Comparison of ENCODE assay signal across 1 cellular context in the genomic region with DNA sequence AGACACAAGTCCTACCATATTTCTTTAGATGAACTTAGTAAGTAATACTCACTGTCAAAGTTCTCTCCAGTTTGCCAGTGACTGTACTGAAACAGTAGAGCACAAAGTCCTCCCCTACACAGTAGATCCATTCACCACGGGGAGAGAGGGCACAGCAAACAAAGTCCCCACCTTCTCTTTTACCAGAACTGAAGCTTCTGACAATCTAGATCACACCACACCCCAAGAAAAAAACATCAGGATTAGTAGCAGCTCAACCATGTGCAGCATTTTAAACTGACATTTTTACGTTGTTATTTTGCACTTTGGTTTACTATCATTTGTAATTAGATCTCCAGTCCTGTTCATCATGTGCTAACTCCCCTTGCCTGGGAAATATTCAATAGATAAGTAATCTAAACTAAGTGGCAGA.
TF ChIP-seq lines count a peak whose summit lies in the region.

No MANE protein-coding gene starts in this region.

TF ChIP-seq in HepG2, 621 proteins besides CTCF, POLR2A, EP300 and RAD21 (continued from another document and continues in another):
- TF ChIP-seq, protein P1, sequence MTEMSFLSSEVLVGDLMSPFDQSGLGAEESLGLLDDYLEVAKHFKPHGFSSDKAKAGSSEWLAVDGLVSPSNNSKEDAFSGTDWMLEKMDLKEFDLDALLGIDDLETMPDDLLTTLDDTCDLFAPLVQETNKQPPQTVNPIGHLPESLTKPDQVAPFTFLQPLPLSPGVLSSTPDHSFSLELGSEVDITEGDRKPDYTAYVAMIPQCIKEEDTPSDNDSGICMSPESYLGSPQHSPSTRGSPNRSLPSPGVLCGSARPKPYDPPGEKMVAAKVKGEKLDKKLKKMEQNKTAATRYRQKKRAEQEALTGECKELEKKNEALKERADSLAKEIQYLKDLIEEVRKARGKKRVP (CRISPR knock-in tag; IDR thresholded peaks at IDR 0.05), result no peak
- TF ChIP-seq ZNF766 (CRISPR knock-in tag; IDR thresholded peaks at IDR 0.05; ENCODE audit: borderline replicate concordance), result no peak
- no peak for TF ChIP-seq EHMT2 (IDR thresholded peaks at IDR 0.05; ENCODE audit: borderline replicate concordance, low read depth, low read length)
- 0 out of 2 replicates have a peak, but pooled peaks have one; percentile 35 for TF ChIP-seq MBD4 (IDR thresholded peaks at IDR 0.05; ENCODE audit: borderline replicate concordance, low read length)
- TF ChIP-seq, protein P2, sequence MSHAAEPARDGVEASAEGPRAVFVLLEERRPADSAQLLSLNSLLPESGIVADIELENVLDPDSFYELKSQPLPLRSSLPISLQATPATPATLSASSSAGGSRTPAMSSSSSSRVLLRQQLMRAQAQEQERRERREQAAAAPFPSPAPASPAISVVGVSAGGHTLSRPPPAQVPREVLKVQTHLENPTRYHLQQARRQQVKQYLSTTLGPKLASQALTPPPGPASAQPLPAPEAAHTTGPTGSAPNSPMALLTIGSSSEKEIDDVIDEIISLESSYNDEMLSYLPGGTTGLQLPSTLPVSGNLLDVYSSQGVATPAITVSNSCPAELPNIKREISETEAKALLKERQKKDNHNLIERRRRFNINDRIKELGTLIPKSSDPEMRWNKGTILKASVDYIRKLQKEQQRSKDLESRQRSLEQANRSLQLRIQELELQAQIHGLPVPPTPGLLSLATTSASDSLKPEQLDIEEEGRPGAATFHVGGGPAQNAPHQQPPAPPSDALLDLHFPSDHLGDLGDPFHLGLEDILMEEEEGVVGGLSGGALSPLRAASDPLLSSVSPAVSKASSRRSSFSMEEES (CRISPR knock-in tag; IDR thresholded peaks at IDR 0.05), result peak; percentile 42; the same call in 1 of the 2 replicates
- TF ChIP-seq ZNF17 (CRISPR knock-in tag; IDR thresholded peaks at IDR 0.05), result no peak
- no peak for TF ChIP-seq SMARCE1 (IDR thresholded peaks at IDR 0.05; ENCODE audit: borderline replicate concordance)
- 0 out of 2 replicates have a peak, but pooled peaks have one; percentile 21 for TF ChIP-seq SNAPC2 (CRISPR knock-in tag; IDR thresholded peaks at IDR 0.05)
- TF ChIP-seq CBX5 (CRISPR knock-in tag; IDR thresholded peaks at IDR 0.05; ENCODE audit: borderline replicate concordance), result no peak
- no peak for TF ChIP-seq SUZ12 (IDR thresholded peaks at IDR 0.05; ENCODE audit: low read depth, low read length)
- TF ChIP-seq ATF7-NPFF (CRISPR knock-in tag; IDR thresholded peaks at IDR 0.05; ENCODE audit: low read depth), result no peak
- TF ChIP-seq THAP11 (CRISPR knock-in tag; IDR thresholded peaks at IDR 0.05), result peak; percentile 13; the same call in 1 of the 2 replicates
- no peak for TF ChIP-seq ZEB1 (IDR thresholded peaks at IDR 0.05; ENCODE audit: insufficient replicate concordance, low read depth)
- TF ChIP-seq, protein P3, sequence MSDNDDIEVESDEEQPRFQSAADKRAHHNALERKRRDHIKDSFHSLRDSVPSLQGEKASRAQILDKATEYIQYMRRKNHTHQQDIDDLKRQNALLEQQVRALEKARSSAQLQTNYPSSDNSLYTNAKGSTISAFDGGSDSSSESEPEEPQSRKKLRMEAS (IDR thresholded peaks at IDR 0.05), result peak; percentile 53; the same call in 1 of the 2 replicates
- TF ChIP-seq JUN (CRISPR knock-in tag; IDR thresholded peaks at IDR 0.05), result no peak
- TF ChIP-seq MAFK (conservative IDR thresholded peaks at IDR 0.05 in 1 of 2, IDR thresholded peaks at IDR 0.05 in 1 of 2; ENCODE audit: low read length in 2 of 2), result no peak
- TF ChIP-seq SSRP1 (CRISPR knock-in tag; IDR thresholded peaks at IDR 0.05), result no peak
- no peak for TF ChIP-seq ZMYM3 (CRISPR knock-in tag; IDR thresholded peaks at IDR 0.05)
- TF ChIP-seq, protein P4, sequence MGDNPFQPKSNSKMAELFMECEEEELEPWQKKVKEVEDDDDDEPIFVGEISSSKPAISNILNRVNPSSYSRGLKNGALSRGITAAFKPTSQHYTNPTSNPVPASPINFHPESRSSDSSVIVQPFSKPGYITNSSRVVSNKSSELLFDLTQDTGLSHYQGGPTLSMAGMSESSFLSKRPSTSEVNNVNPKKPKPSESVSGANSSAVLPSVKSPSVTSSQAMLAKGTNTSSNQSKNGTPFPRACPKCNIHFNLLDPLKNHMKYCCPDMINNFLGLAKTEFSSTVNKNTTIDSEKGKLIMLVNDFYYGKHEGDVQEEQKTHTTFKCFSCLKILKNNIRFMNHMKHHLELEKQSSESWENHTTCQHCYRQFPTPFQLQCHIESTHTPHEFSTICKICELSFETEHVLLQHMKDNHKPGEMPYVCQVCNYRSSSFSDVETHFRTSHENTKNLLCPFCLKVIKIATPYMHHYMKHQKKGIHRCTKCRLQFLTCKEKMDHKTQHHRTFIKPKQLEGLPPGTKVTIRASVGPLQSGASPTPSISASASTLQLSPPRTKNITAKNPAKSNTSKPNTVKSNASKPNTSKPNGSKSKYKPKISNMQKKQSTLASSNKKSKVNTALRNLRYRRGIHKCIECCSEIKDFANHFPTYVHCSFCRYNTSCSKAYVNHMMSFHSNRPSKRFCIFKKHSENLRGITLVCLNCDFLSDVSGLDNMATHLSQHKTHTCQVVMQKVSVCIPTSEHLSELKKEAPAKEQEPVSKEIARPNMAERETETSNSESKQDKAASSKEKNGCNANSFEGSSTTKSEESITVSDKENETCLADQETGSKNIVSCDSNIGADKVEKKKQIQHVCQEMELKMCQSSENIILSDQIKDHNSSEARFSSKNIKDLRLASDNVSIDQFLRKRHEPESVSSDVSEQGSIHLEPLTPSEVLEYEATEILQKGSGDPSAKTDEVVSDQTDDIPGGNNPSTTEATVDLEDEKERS (CRISPR knock-in tag; IDR thresholded peaks at IDR 0.05), result no peak
- TF ChIP-seq RFX3 (CRISPR knock-in tag; IDR thresholded peaks at IDR 0.05), result no peak
- TF ChIP-seq, protein P5, sequence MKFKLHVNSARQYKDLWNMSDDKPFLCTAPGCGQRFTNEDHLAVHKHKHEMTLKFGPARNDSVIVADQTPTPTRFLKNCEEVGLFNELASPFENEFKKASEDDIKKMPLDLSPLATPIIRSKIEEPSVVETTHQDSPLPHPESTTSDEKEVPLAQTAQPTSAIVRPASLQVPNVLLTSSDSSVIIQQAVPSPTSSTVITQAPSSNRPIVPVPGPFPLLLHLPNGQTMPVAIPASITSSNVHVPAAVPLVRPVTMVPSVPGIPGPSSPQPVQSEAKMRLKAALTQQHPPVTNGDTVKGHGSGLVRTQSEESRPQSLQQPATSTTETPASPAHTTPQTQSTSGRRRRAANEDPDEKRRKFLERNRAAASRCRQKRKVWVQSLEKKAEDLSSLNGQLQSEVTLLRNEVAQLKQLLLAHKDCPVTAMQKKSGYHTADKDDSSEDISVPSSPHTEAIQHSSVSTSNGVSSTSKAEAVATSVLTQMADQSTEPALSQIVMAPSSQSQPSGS (CRISPR knock-in tag; IDR thresholded peaks at IDR 0.05), result no peak
- no peak for TF ChIP-seq ZNF234 (CRISPR knock-in tag; conservative IDR thresholded peaks at IDR 0.05)
- TF ChIP-seq RORA (CRISPR knock-in tag; IDR thresholded peaks at IDR 0.05), result no peak
- TF ChIP-seq ISL2 (CRISPR knock-in tag; IDR thresholded peaks at IDR 0.05), result no peak
- no peak for TF ChIP-seq FOXK2 (IDR thresholded peaks at IDR 0.05)
- peak; percentile 65 for TF ChIP-seq HDAC2 (CRISPR knock-in tag; IDR thresholded peaks at IDR 0.05)
- no peak for TF ChIP-seq ZNF616 (CRISPR knock-in tag; IDR thresholded peaks at IDR 0.05; ENCODE audit: low read depth)
- TF ChIP-seq, protein P6, sequence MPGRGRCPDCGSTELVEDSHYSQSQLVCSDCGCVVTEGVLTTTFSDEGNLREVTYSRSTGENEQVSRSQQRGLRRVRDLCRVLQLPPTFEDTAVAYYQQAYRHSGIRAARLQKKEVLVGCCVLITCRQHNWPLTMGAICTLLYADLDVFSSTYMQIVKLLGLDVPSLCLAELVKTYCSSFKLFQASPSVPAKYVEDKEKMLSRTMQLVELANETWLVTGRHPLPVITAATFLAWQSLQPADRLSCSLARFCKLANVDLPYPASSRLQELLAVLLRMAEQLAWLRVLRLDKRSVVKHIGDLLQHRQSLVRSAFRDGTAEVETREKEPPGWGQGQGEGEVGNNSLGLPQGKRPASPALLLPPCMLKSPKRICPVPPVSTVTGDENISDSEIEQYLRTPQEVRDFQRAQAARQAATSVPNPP (CRISPR knock-in tag; IDR thresholded peaks at IDR 0.05), result no peak
- TF ChIP-seq, protein P7, sequence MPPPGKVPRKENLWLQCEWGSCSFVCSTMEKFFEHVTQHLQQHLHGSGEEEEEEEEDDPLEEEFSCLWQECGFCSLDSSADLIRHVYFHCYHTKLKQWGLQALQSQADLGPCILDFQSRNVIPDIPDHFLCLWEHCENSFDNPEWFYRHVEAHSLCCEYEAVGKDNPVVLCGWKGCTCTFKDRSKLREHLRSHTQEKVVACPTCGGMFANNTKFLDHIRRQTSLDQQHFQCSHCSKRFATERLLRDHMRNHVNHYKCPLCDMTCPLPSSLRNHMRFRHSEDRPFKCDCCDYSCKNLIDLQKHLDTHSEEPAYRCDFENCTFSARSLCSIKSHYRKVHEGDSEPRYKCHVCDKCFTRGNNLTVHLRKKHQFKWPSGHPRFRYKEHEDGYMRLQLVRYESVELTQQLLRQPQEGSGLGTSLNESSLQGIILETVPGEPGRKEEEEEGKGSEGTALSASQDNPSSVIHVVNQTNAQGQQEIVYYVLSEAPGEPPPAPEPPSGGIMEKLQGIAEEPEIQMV (CRISPR knock-in tag; IDR thresholded peaks at IDR 0.05; ENCODE audit: low read depth), result no peak
- no peak for TF ChIP-seq ZNF253 (CRISPR knock-in tag; IDR thresholded peaks at IDR 0.05; ENCODE audit: borderline replicate concordance)
- peak; percentile 61 for TF ChIP-seq KDM6A (CRISPR knock-in tag; IDR thresholded peaks at IDR 0.05; ENCODE audit: low read depth)
- TF ChIP-seq, protein P8, sequence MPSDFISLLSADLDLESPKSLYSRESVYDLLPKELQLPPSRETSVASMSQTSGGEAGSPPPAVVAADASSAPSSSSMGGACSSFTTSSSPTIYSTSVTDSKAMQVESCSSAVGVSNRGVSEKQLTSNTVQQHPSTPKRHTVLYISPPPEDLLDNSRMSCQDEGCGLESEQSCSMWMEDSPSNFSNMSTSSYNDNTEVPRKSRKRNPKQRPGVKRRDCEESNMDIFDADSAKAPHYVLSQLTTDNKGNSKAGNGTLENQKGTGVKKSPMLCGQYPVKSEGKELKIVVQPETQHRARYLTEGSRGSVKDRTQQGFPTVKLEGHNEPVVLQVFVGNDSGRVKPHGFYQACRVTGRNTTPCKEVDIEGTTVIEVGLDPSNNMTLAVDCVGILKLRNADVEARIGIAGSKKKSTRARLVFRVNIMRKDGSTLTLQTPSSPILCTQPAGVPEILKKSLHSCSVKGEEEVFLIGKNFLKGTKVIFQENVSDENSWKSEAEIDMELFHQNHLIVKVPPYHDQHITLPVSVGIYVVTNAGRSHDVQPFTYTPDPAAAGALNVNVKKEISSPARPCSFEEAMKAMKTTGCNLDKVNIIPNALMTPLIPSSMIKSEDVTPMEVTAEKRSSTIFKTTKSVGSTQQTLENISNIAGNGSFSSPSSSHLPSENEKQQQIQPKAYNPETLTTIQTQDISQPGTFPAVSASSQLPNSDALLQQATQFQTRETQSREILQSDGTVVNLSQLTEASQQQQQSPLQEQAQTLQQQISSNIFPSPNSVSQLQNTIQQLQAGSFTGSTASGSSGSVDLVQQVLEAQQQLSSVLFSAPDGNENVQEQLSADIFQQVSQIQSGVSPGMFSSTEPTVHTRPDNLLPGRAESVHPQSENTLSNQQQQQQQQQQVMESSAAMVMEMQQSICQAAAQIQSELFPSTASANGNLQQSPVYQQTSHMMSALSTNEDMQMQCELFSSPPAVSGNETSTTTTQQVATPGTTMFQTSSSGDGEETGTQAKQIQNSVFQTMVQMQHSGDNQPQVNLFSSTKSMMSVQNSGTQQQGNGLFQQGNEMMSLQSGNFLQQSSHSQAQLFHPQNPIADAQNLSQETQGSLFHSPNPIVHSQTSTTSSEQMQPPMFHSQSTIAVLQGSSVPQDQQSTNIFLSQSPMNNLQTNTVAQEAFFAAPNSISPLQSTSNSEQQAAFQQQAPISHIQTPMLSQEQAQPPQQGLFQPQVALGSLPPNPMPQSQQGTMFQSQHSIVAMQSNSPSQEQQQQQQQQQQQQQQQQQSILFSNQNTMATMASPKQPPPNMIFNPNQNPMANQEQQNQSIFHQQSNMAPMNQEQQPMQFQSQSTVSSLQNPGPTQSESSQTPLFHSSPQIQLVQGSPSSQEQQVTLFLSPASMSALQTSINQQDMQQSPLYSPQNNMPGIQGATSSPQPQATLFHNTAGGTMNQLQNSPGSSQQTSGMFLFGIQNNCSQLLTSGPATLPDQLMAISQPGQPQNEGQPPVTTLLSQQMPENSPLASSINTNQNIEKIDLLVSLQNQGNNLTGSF (CRISPR knock-in tag; IDR thresholded peaks at IDR 0.05), result no peak
- TF ChIP-seq ZNF33A (CRISPR knock-in tag; IDR thresholded peaks at IDR 0.05; ENCODE audit: borderline replicate concordance), result no peak
- TF ChIP-seq ZMYM2 (CRISPR knock-in tag; IDR thresholded peaks at IDR 0.05), result no peak
- no peak for TF ChIP-seq ZNF256 (CRISPR knock-in tag; conservative IDR thresholded peaks at IDR 0.05)
- peak; percentile 97 for TF ChIP-seq ZNF746 (CRISPR knock-in tag; IDR thresholded peaks at IDR 0.05)
- no peak for TF ChIP-seq ZNF460 (CRISPR knock-in tag; IDR thresholded peaks at IDR 0.05; ENCODE audit: borderline replicate concordance)
- TF ChIP-seq TEAD3 (CRISPR knock-in tag; optimal IDR thresholded peaks at IDR 0.05; ENCODE audit: borderline replicate concordance), result peak; percentile 41
- 0 out of 2 replicates have a peak, but pooled peaks have one; percentile 27 for TF ChIP-seq GATAD1 (CRISPR knock-in tag; IDR thresholded peaks at IDR 0.05)
- TF ChIP-seq RARA (CRISPR knock-in tag; IDR thresholded peaks at IDR 0.05), result peak; percentile 37; the same call in 1 of the 2 replicates
- TF ChIP-seq SIN3B (IDR thresholded peaks at IDR 0.05; ENCODE audit: low read length), result no peak
- TF ChIP-seq, protein P9, sequence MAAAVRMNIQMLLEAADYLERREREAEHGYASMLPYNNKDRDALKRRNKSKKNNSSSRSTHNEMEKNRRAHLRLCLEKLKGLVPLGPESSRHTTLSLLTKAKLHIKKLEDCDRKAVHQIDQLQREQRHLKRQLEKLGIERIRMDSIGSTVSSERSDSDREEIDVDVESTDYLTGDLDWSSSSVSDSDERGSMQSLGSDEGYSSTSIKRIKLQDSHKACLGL (CRISPR knock-in tag; IDR thresholded peaks at IDR 0.05), result no peak
- TF ChIP-seq NCOA2 (CRISPR knock-in tag; IDR thresholded peaks at IDR 0.05), result peak; percentile 81
- TF ChIP-seq ZNF644 (CRISPR knock-in tag; IDR thresholded peaks at IDR 0.05; ENCODE audit: low read depth), result peak; percentile 78; the same call in 1 of the 2 replicates
- TF ChIP-seq, protein P10, sequence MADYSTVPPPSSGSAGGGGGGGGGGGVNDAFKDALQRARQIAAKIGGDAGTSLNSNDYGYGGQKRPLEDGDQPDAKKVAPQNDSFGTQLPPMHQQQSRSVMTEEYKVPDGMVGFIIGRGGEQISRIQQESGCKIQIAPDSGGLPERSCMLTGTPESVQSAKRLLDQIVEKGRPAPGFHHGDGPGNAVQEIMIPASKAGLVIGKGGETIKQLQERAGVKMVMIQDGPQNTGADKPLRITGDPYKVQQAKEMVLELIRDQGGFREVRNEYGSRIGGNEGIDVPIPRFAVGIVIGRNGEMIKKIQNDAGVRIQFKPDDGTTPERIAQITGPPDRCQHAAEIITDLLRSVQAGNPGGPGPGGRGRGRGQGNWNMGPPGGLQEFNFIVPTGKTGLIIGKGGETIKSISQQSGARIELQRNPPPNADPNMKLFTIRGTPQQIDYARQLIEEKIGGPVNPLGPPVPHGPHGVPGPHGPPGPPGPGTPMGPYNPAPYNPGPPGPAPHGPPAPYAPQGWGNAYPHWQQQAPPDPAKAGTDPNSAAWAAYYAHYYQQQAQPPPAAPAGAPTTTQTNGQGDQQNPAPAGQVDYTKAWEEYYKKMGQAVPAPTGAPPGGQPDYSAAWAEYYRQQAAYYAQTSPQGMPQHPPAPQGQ (CRISPR knock-in tag; IDR thresholded peaks at IDR 0.05; ENCODE audit: borderline replicate concordance), result no peak
- TF ChIP-seq HDAC1 (CRISPR knock-in tag; IDR thresholded peaks at IDR 0.05), result 0 out of 2 replicates have a peak, but pooled peaks have one; percentile 18
- TF ChIP-seq ZNF331 (CRISPR knock-in tag; IDR thresholded peaks at IDR 0.05), result peak; percentile 57; the same call in 1 of the 2 replicates
- TF ChIP-seq ZNF83 (CRISPR knock-in tag; IDR thresholded peaks at IDR 0.05; ENCODE audit: borderline replicate concordance), result no peak
